ENCODE assay signal across 1 cellular context in the genomic region with DNA sequence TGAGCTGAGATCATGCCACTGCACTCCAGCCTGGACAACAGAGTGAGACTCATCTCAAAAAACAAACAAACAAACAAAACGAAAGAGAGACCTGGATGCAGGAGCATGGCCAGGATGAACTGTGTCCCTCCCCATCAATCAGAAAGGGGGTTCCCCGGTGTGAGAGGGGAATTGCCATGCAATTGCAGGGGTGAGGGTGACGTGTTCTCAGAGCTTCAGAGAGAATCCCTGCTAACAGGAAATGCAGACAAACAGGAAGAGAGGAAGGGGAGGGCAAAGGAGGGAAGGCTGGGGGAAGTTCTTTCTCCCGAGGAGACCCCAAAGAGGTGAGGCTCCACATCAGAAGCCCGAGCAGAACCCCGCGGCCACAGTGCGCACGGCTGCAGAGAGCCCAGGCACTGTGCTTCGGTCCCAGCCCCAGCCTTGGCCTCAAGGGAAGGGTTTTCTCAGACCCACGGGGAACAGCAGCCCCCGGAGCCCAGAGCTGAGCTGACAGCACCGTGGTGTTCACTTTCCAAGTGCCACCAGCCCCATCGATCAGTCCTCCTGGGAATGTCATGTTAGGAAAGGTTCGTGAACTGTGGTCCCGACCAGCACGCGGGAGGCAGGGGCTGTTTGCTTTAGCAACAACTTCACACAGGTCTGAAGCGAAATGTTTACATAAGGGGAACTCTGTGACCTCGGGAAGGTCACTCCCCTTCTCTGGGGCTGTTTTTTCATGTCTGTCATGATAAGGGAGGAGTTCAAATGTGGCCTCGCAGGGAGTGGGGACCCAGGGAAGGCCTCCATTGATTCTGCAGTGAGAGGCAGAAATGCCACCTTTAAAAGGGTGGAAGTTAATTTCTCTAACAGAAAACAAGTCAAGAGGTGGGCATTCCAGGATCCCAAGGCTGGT.
TF ChIP-seq lines count a peak whose summit lies in the region.

No MANE protein-coding gene starts in this region.

TF ChIP-seq in HepG2, 621 proteins besides CTCF, POLR2A, EP300 and RAD21 (continued from another document and continues in another):
- TF ChIP-seq, protein P1, sequence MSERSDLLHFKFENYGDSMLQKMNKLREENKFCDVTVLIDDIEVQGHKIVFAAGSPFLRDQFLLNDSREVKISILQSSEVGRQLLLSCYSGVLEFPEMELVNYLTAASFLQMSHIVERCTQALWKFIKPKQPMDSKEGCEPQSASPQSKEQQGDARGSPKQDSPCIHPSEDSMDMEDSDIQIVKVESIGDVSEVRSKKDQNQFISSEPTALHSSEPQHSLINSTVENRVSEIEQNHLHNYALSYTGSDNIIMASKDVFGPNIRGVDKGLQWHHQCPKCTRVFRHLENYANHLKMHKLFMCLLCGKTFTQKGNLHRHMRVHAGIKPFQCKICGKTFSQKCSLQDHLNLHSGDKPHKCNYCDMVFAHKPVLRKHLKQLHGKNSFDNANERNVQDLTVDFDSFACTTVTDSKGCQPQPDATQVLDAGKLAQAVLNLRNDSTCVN (CRISPR knock-in tag; IDR thresholded peaks at IDR 0.05; ENCODE audit: borderline replicate concordance), result peak; percentile 66; the same call in 1 of the 2 replicates
- TF ChIP-seq HOXA9 (CRISPR knock-in tag; IDR thresholded peaks at IDR 0.05; ENCODE audit: borderline replicate concordance) (no peak), FOXA1 (IDR thresholded peaks at IDR 0.05) (peak; percentile 95), FOXA1 (CRISPR knock-in tag; IDR thresholded peaks at IDR 0.05) (peak; percentile 99), MXI1 (IDR thresholded peaks at IDR 0.05; ENCODE audit: borderline replicate concordance, low read depth, low read length) (peak; percentile 44; the same call in 1 of the 3 replicates), ZNF335 (CRISPR knock-in tag; IDR thresholded peaks at IDR 0.05) (peak; percentile 75; the same call in 1 of the 2 replicates), POGZ (CRISPR knock-in tag; IDR thresholded peaks at IDR 0.05) (peak; percentile 74), HMG20A (CRISPR knock-in tag; IDR thresholded peaks at IDR 0.05; ENCODE audit: borderline replicate concordance) (peak; percentile 100), RNF2 (conservative IDR thresholded peaks at IDR 0.05; ENCODE audit: low read depth) (peak; percentile 92), ZNF562 (CRISPR knock-in tag; IDR thresholded peaks at IDR 0.05; ENCODE audit: borderline replicate concordance) (no peak), POLR2G (IDR thresholded peaks at IDR 0.05; ENCODE audit: low read depth, low read length) (no peak), SP1 (IDR thresholded peaks at IDR 0.05) (no peak), SP1 (CRISPR knock-in tag; IDR thresholded peaks at IDR 0.05) (peak; percentile 57), REXO4 (CRISPR knock-in tag; IDR thresholded peaks at IDR 0.05; ENCODE audit: borderline replicate concordance) (no peak), RBAK (CRISPR knock-in tag; IDR thresholded peaks at IDR 0.05) (peak; percentile 57; the same call in 1 of the 2 replicates), ZNF878 (CRISPR knock-in tag; IDR thresholded peaks at IDR 0.05) (peak; percentile 95), ZNF326 (CRISPR knock-in tag; IDR thresholded peaks at IDR 0.05; ENCODE audit: borderline replicate concordance) (no peak), SMAD1 (CRISPR knock-in tag; IDR thresholded peaks at IDR 0.05; ENCODE audit: borderline replicate concordance, low read depth) (0 out of 2 replicates have a peak, but pooled peaks have one; percentile 64), ZKSCAN8 (CRISPR knock-in tag; IDR thresholded peaks at IDR 0.05; ENCODE audit: borderline replicate concordance) (peak; percentile 77), ATF7 (IDR thresholded peaks at IDR 0.05) (no peak), ATF7 (CRISPR knock-in tag; IDR thresholded peaks at IDR 0.05) (peak; percentile 81; the same call in 1 of the 2 replicates), ZFY (CRISPR knock-in tag; IDR thresholded peaks at IDR 0.05) (peak; percentile 62), CCDC6 (CRISPR knock-in tag; IDR thresholded peaks at IDR 0.05) (peak; percentile 72; the same call in 1 of the 2 replicates), SP5 (CRISPR knock-in tag; IDR thresholded peaks at IDR 0.05; ENCODE audit: borderline replicate concordance, low read depth) (peak; percentile 99), MTA1 (CRISPR knock-in tag; IDR thresholded peaks at IDR 0.05; ENCODE audit: borderline replicate concordance) (peak; percentile 91), ZNF253 (CRISPR knock-in tag; IDR thresholded peaks at IDR 0.05; ENCODE audit: borderline replicate concordance) (peak; percentile 82; the same call in 1 of the 2 replicates), SATB2 (CRISPR knock-in tag; IDR thresholded peaks at IDR 0.05) (no peak), ZSCAN25 (CRISPR knock-in tag; IDR thresholded peaks at IDR 0.05) (peak; percentile 96), CREM (IDR thresholded peaks at IDR 0.05) (peak; percentile 85), CREM (CRISPR knock-in tag; IDR thresholded peaks at IDR 0.05) (no peak), ARNTL (CRISPR knock-in tag; IDR thresholded peaks at IDR 0.05) (peak; percentile 87), RFX5 (IDR thresholded peaks at IDR 0.05; ENCODE audit: low read depth, low read length) (no peak), ZKSCAN5 (CRISPR knock-in tag; IDR thresholded peaks at IDR 0.05) (no peak), PRMT3 (CRISPR knock-in tag; IDR thresholded peaks at IDR 0.05; ENCODE audit: borderline replicate concordance, low read depth) (peak; percentile 83; the same call in 1 of the 2 replicates), ZIK1 (CRISPR knock-in tag; IDR thresholded peaks at IDR 0.05; ENCODE audit: borderline replicate concordance, low read depth) (0 out of 2 replicates have a peak, but pooled peaks have one; percentile 30)
- TF ChIP-seq, protein P2, sequence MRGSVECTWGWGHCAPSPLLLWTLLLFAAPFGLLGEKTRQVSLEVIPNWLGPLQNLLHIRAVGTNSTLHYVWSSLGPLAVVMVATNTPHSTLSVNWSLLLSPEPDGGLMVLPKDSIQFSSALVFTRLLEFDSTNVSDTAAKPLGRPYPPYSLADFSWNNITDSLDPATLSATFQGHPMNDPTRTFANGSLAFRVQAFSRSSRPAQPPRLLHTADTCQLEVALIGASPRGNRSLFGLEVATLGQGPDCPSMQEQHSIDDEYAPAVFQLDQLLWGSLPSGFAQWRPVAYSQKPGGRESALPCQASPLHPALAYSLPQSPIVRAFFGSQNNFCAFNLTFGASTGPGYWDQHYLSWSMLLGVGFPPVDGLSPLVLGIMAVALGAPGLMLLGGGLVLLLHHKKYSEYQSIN (CRISPR knock-in tag; IDR thresholded peaks at IDR 0.05; ENCODE audit: borderline replicate concordance), result no peak
- TF ChIP-seq, protein P3, sequence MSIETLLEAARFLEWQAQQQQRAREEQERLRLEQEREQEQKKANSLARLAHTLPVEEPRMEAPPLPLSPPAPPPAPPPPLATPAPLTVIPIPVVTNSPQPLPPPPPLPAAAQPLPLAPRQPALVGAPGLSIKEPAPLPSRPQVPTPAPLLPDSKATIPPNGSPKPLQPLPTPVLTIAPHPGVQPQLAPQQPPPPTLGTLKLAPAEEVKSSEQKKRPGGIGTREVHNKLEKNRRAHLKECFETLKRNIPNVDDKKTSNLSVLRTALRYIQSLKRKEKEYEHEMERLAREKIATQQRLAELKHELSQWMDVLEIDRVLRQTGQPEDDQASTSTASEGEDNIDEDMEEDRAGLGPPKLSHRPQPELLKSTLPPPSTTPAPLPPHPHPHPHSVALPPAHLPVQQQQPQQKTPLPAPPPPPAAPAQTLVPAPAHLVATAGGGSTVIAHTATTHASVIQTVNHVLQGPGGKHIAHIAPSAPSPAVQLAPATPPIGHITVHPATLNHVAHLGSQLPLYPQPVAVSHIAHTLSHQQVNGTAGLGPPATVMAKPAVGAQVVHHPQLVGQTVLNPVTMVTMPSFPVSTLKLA (IDR thresholded peaks at IDR 0.05), result peak; percentile 40; the same call in 1 of the 2 replicates
- TF ChIP-seq, protein P4, sequence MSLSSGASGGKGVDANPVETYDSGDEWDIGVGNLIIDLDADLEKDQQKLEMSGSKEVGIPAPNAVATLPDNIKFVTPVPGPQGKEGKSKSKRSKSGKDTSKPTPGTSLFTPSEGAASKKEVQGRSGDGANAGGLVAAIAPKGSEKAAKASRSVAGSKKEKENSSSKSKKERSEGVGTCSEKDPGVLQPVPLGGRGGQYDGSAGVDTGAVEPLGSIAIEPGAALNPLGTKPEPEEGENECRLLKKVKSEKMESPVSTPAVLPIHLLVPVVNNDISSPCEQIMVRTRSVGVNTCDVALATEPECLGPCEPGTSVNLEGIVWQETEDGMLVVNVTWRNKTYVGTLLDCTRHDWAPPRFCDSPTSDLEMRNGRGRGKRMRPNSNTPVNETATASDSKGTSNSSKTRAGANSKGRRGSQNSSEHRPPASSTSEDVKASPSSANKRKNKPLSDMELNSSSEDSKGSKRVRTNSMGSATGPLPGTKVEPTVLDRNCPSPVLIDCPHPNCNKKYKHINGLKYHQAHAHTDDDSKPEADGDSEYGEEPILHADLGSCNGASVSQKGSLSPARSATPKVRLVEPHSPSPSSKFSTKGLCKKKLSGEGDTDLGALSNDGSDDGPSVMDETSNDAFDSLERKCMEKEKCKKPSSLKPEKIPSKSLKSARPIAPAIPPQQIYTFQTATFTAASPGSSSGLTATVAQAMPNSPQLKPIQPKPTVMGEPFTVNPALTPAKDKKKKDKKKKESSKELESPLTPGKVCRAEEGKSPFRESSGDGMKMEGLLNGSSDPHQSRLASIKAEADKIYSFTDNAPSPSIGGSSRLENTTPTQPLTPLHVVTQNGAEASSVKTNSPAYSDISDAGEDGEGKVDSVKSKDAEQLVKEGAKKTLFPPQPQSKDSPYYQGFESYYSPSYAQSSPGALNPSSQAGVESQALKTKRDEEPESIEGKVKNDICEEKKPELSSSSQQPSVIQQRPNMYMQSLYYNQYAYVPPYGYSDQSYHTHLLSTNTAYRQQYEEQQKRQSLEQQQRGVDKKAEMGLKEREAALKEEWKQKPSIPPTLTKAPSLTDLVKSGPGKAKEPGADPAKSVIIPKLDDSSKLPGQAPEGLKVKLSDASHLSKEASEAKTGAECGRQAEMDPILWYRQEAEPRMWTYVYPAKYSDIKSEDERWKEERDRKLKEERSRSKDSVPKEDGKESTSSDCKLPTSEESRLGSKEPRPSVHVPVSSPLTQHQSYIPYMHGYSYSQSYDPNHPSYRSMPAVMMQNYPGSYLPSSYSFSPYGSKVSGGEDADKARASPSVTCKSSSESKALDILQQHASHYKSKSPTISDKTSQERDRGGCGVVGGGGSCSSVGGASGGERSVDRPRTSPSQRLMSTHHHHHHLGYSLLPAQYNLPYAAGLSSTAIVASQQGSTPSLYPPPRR (CRISPR knock-in tag; IDR thresholded peaks at IDR 0.05; ENCODE audit: borderline replicate concordance), result peak; percentile 100
- TF ChIP-seq, protein P5, sequence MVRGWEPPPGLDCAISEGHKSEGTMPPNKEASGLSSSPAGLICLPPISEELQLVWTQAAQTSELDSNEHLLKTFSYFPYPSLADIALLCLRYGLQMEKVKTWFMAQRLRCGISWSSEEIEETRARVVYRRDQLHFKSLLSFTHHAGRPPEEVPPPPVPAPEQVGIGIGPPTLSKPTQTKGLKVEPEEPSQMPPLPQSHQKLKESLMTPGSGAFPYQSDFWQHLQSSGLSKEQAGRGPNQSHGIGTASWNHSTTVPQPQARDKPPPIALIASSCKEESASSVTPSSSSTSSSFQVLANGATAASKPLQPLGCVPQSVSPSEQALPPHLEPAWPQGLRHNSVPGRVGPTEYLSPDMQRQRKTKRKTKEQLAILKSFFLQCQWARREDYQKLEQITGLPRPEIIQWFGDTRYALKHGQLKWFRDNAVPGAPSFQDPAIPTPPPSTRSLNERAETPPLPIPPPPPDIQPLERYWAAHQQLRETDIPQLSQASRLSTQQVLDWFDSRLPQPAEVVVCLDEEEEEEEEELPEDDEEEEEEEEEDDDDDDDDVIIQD (CRISPR knock-in tag; IDR thresholded peaks at IDR 0.05; ENCODE audit: low read depth), result peak; percentile 86
- TF ChIP-seq, protein P6, sequence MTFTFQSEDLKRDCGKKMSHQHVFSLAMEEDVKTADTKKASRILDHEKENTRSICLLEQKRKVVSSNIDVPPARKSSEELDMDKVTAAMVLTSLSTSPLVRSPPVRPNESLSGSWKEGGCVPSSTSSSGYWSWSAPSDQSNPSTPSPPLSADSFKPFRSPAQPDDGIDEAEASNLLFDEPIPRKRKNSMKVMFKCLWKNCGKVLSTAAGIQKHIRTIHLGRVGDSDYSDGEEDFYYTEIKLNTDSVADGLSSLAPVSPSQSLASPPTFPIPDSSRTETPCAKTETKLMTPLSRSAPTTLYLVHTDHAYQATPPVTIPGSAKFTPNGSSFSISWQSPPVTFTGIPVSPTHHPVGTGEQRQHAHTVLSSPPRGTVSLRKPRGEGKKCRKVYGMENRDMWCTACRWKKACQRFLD (CRISPR knock-in tag; IDR thresholded peaks at IDR 0.05; ENCODE audit: borderline replicate concordance), result 0 out of 2 replicates have a peak, but pooled peaks have one; percentile 35
